In genomic region chr2:1769703-1770422, GRCh38 we compare ENCODE assay signal across 8 cellular contexts. TPM values are rescaled to one million over a fixed set of nuclear protein-coding genes. Genes with fewer than 3 reads are reported as not detected.
DNase-seq lines count a peak whose midpoint lies in the region; ATAC-seq and TF ChIP-seq lines count a peak whose summit lies in the region.

No MANE protein-coding gene starts in this region.

- DNase-seq in GM06990 (ENCODE audit: extremely low read depth, insufficient read length) (no peak), NCI-H526 (lab: John Stamatoyannopoulos, UW) (peak; percentile 37 to 85), glomerular visceral epithelial cell (ENCODE audit: extremely low spot score) (peak; percentile 68), posterior cingulate gyrus (peak in 7 of 10 donors; percentile 42 to 89 (median 62)), NOMO-1 treated with dmso at 0.1 percent for 144 hours (lab: John Stamatoyannopoulos, UW; ENCODE audit: unreplicated experiment) (no peak)
- peak; percentile 49 for DNase-seq in activated T-cell treated with anti-CD3 and anti-CD28 coated beads, Interleukin-2, amount 50 U/mL, for 4 hours

- H3K27me3 ChIP-seq in GM06990 (replicated peaks; ENCODE audit: control insufficient read depth, insufficient read depth, low read length), result no peaks in the 10 kb centered on the region

- ATAC-seq in HG02885 (IDR thresholded peaks at IDR 0.05; ENCODE audit: poor library complexity, unreplicated experiment) (peak; percentile 68), GM18498 (IDR thresholded peaks at IDR 0.05; ENCODE audit: unreplicated experiment) (no peak)
- no peak for ATAC-seq in activated T-cell treated with anti-CD3 and anti-CD28 coated beads, Interleukin-2, amount 50 U/mL, for 4 hours

- TF ChIP-seq CTCF in GM06990 (IDR thresholded peaks at IDR 0.05; ENCODE audit: insufficient read depth, low read length, poor library complexity, severe bottlenecking), result peak; percentile 68

- intact Hi-C loops in posterior cingulate gyrus (cut with DNase I), result no loop called here

- H3K4me3 ChIP-seq in GM06990 (replicated peaks; ENCODE audit: low read depth, low read length), result no peak overlapping the region

- no peaks in the 10 kb centered on the region for H3K36me3 Mint-ChIP-seq in activated T-cell treated with anti-CD3 and anti-CD28 coated beads, Interleukin-2, amount 50 U/mL, for 4 hours (ENCODE audit: insufficient read depth)

- H3K27me3 Mint-ChIP-seq in activated T-cell treated with anti-CD3 and anti-CD28 coated beads, Interleukin-2, amount 50 U/mL, for 4 hours (ENCODE audit: low read depth), result peaks cover 2% of the 10 kb centered on the region

- no peaks in the 10 kb centered on the region for H3K9me3 Mint-ChIP-seq in activated T-cell treated with anti-CD3 and anti-CD28 coated beads, Interleukin-2, amount 50 U/mL, for 4 hours

- no peaks in the 10 kb centered on the region for H3K36me3 ChIP-seq in GM06990 (ENCODE audit: control insufficient read depth, insufficient read depth, low read length)

- no peaks in the 10 kb centered on the region for H3K4me1 Mint-ChIP-seq in activated T-cell treated with anti-CD3 and anti-CD28 coated beads, Interleukin-2, amount 50 U/mL, for 4 hours (ENCODE audit: low read depth)

- no peak overlapping the region for H3K4me3 Mint-ChIP-seq in activated T-cell treated with anti-CD3 and anti-CD28 coated beads, Interleukin-2, amount 50 U/mL, for 4 hours

RNA-seq across cellular contexts. Expression of gene PXDN, which starts 25.5 kb away (rescaled TPM):
- total RNA-seq in activated T-cell treated with anti-CD3 and anti-CD28 coated beads, Interleukin-2, amount 50 U/mL, for 4 hours, result 1 to 10 TPM in 2 of 3 donors, under 1 TPM in 1; 0.76 to 1.2 (median 1.2) TPM

Comparison
In these comparisons a context has a peak if more than half of its experiments do, and no peak if none do; other contexts are left out.
1. DNase-seq: peak in NCI-H526 (2 of 2), activated T-cell treated with anti-CD3 and anti-CD28 coated beads, Interleukin-2, amount 50 U/mL, for 4 hours (single experiment), glomerular visceral epithelial cell (single experiment) and posterior cingulate gyrus (7 of 10); none in GM06990 (single experiment) and NOMO-1 treated with dmso at 0.1 percent for 144 hours (single experiment).